In genomic region chr19:3142938-3143337, GRCh38 we compare ENCODE assay signal across 17 cellular contexts. TPM values are rescaled to one million over a fixed set of nuclear protein-coding genes. Genes with fewer than 3 reads are reported as not detected.
DNase-seq lines count a peak whose midpoint lies in the region; TF ChIP-seq lines count a peak whose summit lies in the region.
"Had no signal": no experiment of that assay in that cellular context is flagged by ENCODE, and none has a peak within 500 bp of the region (broad histone marks: within the 10 kb centered on the region; RNA-seq: fewer than 3 reads in every experiment).

No MANE protein-coding gene starts in this region.

- CTCF ChIA-PET in activated CD4-positive, alpha-beta T cell treated with anti-CD3 and anti-CD28 coated beads, Interleukin-2, amount 10 ng/mL, durations not matched to agents 7 days and 5 days (lab: Charles Lee): interaction anchor here (0.9 to 2.3 kb wide), 4 partner anchors 9 to 192 kb away, joined by 3 to 8 read pairs (median 4); no protein-coding TSS in a partner anchor
- CTCF ChIA-PET in PC-9 (lab: Charles Lee): interaction anchor here (1.0 kb wide), 1 partner anchor 133 kb away, joined by 9 read pairs; no protein-coding TSS in a partner anchor

- no peaks in the 10 kb centered on the region for H3K9me2 ChIP-seq in PC-9 (ENCODE audit: insufficient read depth)

- H3K27me3 Mint-ChIP-seq in activated CD4-positive, alpha-beta T cell treated with anti-CD3 and anti-CD28 coated beads, Interleukin-2, amount 10 ng/mL, durations not matched to agents 7 days and 5 days: no peaks in the 10 kb centered on the region
- H3K27me3 Mint-ChIP-seq in endothelial cell (ENCODE audit: unreplicated experiment): peaks cover 2% of the 10 kb centered on the region
- H3K27me3 Mint-ChIP-seq: activated T-cell treated with anti-CD3 and anti-CD28 coated beads, Interleukin-2, amount 50 U/mL, for 24 hours had no signal

- H3K4me3 ChIP-seq in PC-9 (no peak overlapping the region), skeletal muscle satellite cell (ENCODE audit: low read length) (no peak overlapping the region)
- H3K4me3 ChIP-seq: hepatocyte, Peyer's patch, testis had no signal

- no peak overlapping the region for H3K4me3 Mint-ChIP-seq in activated CD4-positive, alpha-beta T cell treated with anti-CD3 and anti-CD28 coated beads, Interleukin-2, amount 10 ng/mL, durations not matched to agents 7 days and 5 days
- H3K4me3 Mint-ChIP-seq in endothelial cell (ENCODE audit: unreplicated experiment): no peak overlapping the region
- H3K4me3 Mint-ChIP-seq: activated T-cell treated with anti-CD3 and anti-CD28 coated beads, Interleukin-2, amount 50 U/mL, for 24 hours had no signal

- TF ChIP-seq CTCF in PC-9 (conservative IDR thresholded peaks at IDR 0.05) (no peak), endothelial cell (IDR thresholded peaks at IDR 0.05; ENCODE audit: unreplicated experiment) (no peak)

- no peak for DNase-seq in activated CD4-positive, alpha-beta T cell treated with anti-CD3 and anti-CD28 coated beads, Interleukin-2, amount 10 ng/mL, durations not matched to agents 7 days and 5 days
- DNase-seq in activated CD4-positive, alpha-beta T cell treated with anti-CD3 and anti-CD28 coated beads for 4 hours: no peak
- no peak for DNase-seq in PC-9
- DNase-seq in endothelial cell (ENCODE audit: low spot score): no peak
- DNase-seq in NCI-H2107 treated with DMSO at 0.1 percent for 48 hours (lab: John Stamatoyannopoulos, UW; ENCODE audit: unreplicated experiment): no peak
- no peak for DNase-seq in activated CD8-positive, alpha-beta memory T cell treated with anti-CD3 and anti-CD28 coated beads, Interleukin-2, amount 50 U/mL, for 4 hours
- no peak for DNase-seq in globus pallidus (ENCODE audit: low spot score)
- DNase-seq: activated T-cell treated with anti-CD3 and anti-CD28 coated beads, Interleukin-2, amount 50 U/mL, for 24 hours; NCI-H2029 treated with DMSO at 0.1 percent for 48 hours; NCI-H774; Peyer's patch; testis had no signal

- no peak overlapping the region for H2AFZ ChIP-seq in PC-9
- H2AFZ ChIP-seq: hepatocyte had no signal

- H3K4me2 ChIP-seq in PC-9 (no peak overlapping the region), skeletal muscle satellite cell (ENCODE audit: low read length) (no peak overlapping the region)
- H3K4me2 ChIP-seq: hepatocyte had no signal

- H3F3A ChIP-seq in PC-9 (ENCODE audit: insufficient read depth, low read depth): peaks cover 17% of the 10 kb centered on the region

- H3K27ac Mint-ChIP-seq in activated CD4-positive, alpha-beta T cell treated with anti-CD3 and anti-CD28 coated beads, Interleukin-2, amount 10 ng/mL, durations not matched to agents 7 days and 5 days: peak overlapping the region; percentile 78
- H3K27ac Mint-ChIP-seq in endothelial cell (ENCODE audit: unreplicated experiment): peak overlapping the region; percentile 85

- no TSS peak for BruUV-seq in PC-9 (replicated peaks; lab: Mats Ljungman, UMichigan)

- H3K27me3 ChIP-seq in PC-9 (ENCODE audit: insufficient read depth, low read depth) (no peaks in the 10 kb centered on the region), skeletal muscle satellite cell (ENCODE audit: control insufficient read depth, insufficient read depth, low read length) (no peaks in the 10 kb centered on the region)
- H3K27me3 ChIP-seq: hepatocyte, Peyer's patch, testis had no signal

- H3K36me3 ChIP-seq in PC-9 (ENCODE audit: low read depth) (no peaks in the 10 kb centered on the region), skeletal muscle satellite cell (ENCODE audit: insufficient read depth, low read length) (no peaks in the 10 kb centered on the region)
- H3K36me3 ChIP-seq: Peyer's patch had no signal

- peak overlapping the region; percentile 80 for H3K9ac ChIP-seq in skeletal muscle satellite cell (ENCODE audit: low read depth, low read length)

- intact Hi-C loops in PC-9 (cut with micrococcal nuclease; ENCODE audit: unreplicated experiment): no loop called here

- no peaks in the 10 kb centered on the region for H3K9me3 Mint-ChIP-seq in activated CD4-positive, alpha-beta T cell treated with anti-CD3 and anti-CD28 coated beads, Interleukin-2, amount 10 ng/mL, durations not matched to agents 7 days and 5 days
- no peaks in the 10 kb centered on the region for H3K9me3 Mint-ChIP-seq in endothelial cell (ENCODE audit: unreplicated experiment)
- H3K9me3 Mint-ChIP-seq: activated T-cell treated with anti-CD3 and anti-CD28 coated beads, Interleukin-2, amount 50 U/mL, for 24 hours had no signal

- peaks cover 16% of the 10 kb centered on the region for H3K4me1 ChIP-seq in PC-9 (replicated peaks; ENCODE audit: insufficient read depth)
- H3K4me1 ChIP-seq in skeletal muscle satellite cell (ENCODE audit: control insufficient read depth, insufficient read depth, low read length): peaks cover 20% of the 10 kb centered on the region
- H3K4me1 ChIP-seq: testis had no signal

- POLR2A ChIA-PET in activated CD4-positive, alpha-beta T cell treated with anti-CD3 and anti-CD28 coated beads, Interleukin-2, amount 10 ng/mL, durations not matched to agents 7 days and 5 days (lab: Charles Lee): no interaction called here
- POLR2A ChIA-PET in PC-9 (lab: Charles Lee; ENCODE audit: unreplicated experiment): no interaction called here

- peaks cover 42% of the 10 kb centered on the region for H3K4me1 Mint-ChIP-seq in activated CD4-positive, alpha-beta T cell treated with anti-CD3 and anti-CD28 coated beads, Interleukin-2, amount 10 ng/mL, durations not matched to agents 7 days and 5 days
- H3K4me1 Mint-ChIP-seq in endothelial cell (ENCODE audit: unreplicated experiment): peaks cover 15% of the 10 kb centered on the region

- peaks cover 17% of the 10 kb centered on the region for H3K36me3 Mint-ChIP-seq in activated CD4-positive, alpha-beta T cell treated with anti-CD3 and anti-CD28 coated beads, Interleukin-2, amount 10 ng/mL, durations not matched to agents 7 days and 5 days (ENCODE audit: low read depth)
- H3K36me3 Mint-ChIP-seq in endothelial cell (ENCODE audit: low read depth, unreplicated experiment): no peaks in the 10 kb centered on the region

- no peaks in the 10 kb centered on the region for H4K20me1 ChIP-seq in PC-9 (ENCODE audit: insufficient read depth)

- H3K27ac ChIP-seq in PC-9: peak overlapping the region; percentile 65; the same call in 1 of the 2 replicates
- H3K27ac ChIP-seq: hepatocyte, testis had no signal

- H3K9me3 ChIP-seq in PC-9 (ENCODE audit: insufficient read depth, low read depth) (no peaks in the 10 kb centered on the region), skeletal muscle satellite cell (replicated peaks; ENCODE audit: low read length) (peaks cover 3% of the 10 kb centered on the region)
- H3K9me3 ChIP-seq: Peyer's patch, testis had no signal

- H3K79me2 ChIP-seq in PC-9 (ENCODE audit: low read depth): no peaks in the 10 kb centered on the region
- H3K79me2 ChIP-seq: hepatocyte had no signal

RNA-seq across cellular contexts. Expression of gene GNA15, which starts 7.1 kb away (rescaled TPM):
- total RNA-seq in activated CD4-positive, alpha-beta T cell treated with anti-CD3 and anti-CD28 coated beads, Interleukin-2, amount 10 ng/mL, durations not matched to agents 7 days and 5 days: 10 to 100 TPM; 22.8 to 23.6 TPM
- total RNA-seq in PC-9 (2021) (14.2 and 16.3 TPM in 2 replicates), endothelial cell (ENCODE audit: unreplicated experiment) (not detected)
- total RNA-seq in skeletal muscle satellite cell (2012; rRNA removed): not detected in 2 replicates

RNA-seq across cellular contexts. Expression of gene S1PR4, which starts 35.6 kb away (rescaled TPM):
- 100 to 1,000 TPM; 162 to 209 TPM for total RNA-seq in activated CD4-positive, alpha-beta T cell treated with anti-CD3 and anti-CD28 coated beads, Interleukin-2, amount 10 ng/mL, durations not matched to agents 7 days and 5 days
- total RNA-seq in PC-9 (2021) (0.37 and 0.83 TPM in 2 replicates), endothelial cell (ENCODE audit: unreplicated experiment) (not detected)
- not detected in 2 replicates for total RNA-seq in skeletal muscle satellite cell (2012; rRNA removed)
- total RNA-seq: A673, cerebellum, epithelial cell of proximal tubule had no signal

RNA-seq across cellular contexts. Expression of gene NCLN, which starts 42.8 kb away (rescaled TPM):
- 10 to 100 TPM; 52.1 to 56.0 TPM for total RNA-seq in activated CD4-positive, alpha-beta T cell treated with anti-CD3 and anti-CD28 coated beads, Interleukin-2, amount 10 ng/mL, durations not matched to agents 7 days and 5 days
- total RNA-seq in PC-9 (2021): 46.0 and 61.4 TPM in 2 replicates
- total RNA-seq in endothelial cell (ENCODE audit: unreplicated experiment): 63.0 TPM
- total RNA-seq in skeletal muscle satellite cell (2012; rRNA removed): 76.8 and 97.6 TPM in 2 replicates

RNA-seq across cellular contexts. Expression of gene GNA11, which starts 48.8 kb away (rescaled TPM):
- under 1 TPM; 0.79 to 0.87 TPM for total RNA-seq in activated CD4-positive, alpha-beta T cell treated with anti-CD3 and anti-CD28 coated beads, Interleukin-2, amount 10 ng/mL, durations not matched to agents 7 days and 5 days
- total RNA-seq in PC-9 (2021) (36.9 and 38.8 TPM in 2 replicates), endothelial cell (ENCODE audit: unreplicated experiment) (35.8 TPM)
- total RNA-seq in skeletal muscle satellite cell (2012; rRNA removed): 51.0 and 61.8 TPM in 2 replicates

Comparison
In these comparisons a context has a peak if more than half of its experiments do, and no peak if none do; other contexts are left out.
1. RNA of gene GNA15, which starts 7.1 kb away (total RNA-seq): 22.8 to 23.6 TPM in activated CD4-positive, alpha-beta T cell treated with anti-CD3 and anti-CD28 coated beads, Interleukin-2, amount 10 ng/mL, durations not matched to agents 7 days and 5 days and 14.2 to 16.3 TPM in PC-9; not detected in endothelial cell (single experiment); every median in the first group is over 10 times any median in the second.
2. RNA of gene S1PR4, which starts 35.6 kb away (total RNA-seq): 162 to 209 TPM in activated CD4-positive, alpha-beta T cell treated with anti-CD3 and anti-CD28 coated beads, Interleukin-2, amount 10 ng/mL, durations not matched to agents 7 days and 5 days; 0.37 to 0.83 TPM in PC-9 and not detected in endothelial cell (single experiment); every median in the first group is over 10 times any median in the second.